ENCODE assay signal across 7 cellular contexts in the genomic region with DNA sequence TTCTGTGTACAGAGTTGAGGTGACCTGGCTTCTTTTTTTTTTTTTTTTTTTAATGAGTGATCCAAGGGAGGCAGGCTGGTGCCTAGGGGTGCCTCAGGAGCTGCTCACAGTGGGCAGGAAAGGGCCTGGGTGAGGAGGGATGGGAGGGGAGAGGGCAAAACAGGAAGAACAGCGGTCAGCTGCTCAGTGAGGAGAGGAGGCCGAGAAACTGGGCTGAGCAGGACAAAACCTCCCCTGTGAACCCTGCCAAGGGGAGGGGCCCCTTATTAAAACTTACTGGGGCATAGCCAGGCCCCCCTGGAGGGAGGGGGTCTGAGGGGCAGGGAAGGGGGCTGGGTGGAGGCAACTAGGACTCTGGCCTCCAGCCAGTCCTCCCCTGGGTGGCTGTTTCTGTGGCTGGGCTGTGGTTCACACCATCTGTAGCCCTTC. TPM values are rescaled to one million over a fixed set of nuclear protein-coding genes. Genes with fewer than 3 reads are reported as not detected.
DNase-seq lines count a peak whose midpoint lies in the region; ATAC-seq, FAIRE-seq and TF ChIP-seq lines count a peak whose summit lies in the region.

No MANE protein-coding gene starts in this region.

- no peak overlapping the region for H3K4me3 ChIP-seq in iPS-20b (ENCODE audit: low read length)

- peak overlapping the region; percentile 99 for H3K4me3 Mint-ChIP-seq in HFFc6
- H3K4me3 Mint-ChIP-seq in activated T-helper 2 cell treated with anti-CD3 and anti-CD28 coated beads, Interferon-gamma antibody, Interleukin-2, Interleukin-4, amounts not matched to agents 10 μg/mL and 5 μg/mL and 100 μg/mL, durations not matched to agents 14 hours and 24 hours and 36 hours (ENCODE audit: low read depth): peak overlapping the region; percentile 95
- H3K4me3 Mint-ChIP-seq in stimulated activated naive CD8-positive, alpha-beta T cell treated with anti-CD3 and anti-CD28 coated beads, Interleukin-15, amount 100 ng/mL, for 72 hours: peak overlapping the region; percentile 87 to 95

- intact Hi-C loops in activated T-helper 2 cell treated with anti-CD3 and anti-CD28 coated beads, Interferon-gamma antibody, Interleukin-2, Interleukin-4, amounts not matched to agents 10 μg/mL and 5 μg/mL and 100 μg/mL, durations not matched to agents 14 hours and 24 hours and 36 hours (cut with micrococcal nuclease): no loop called here

- no peak for FAIRE-seq in GM12891 (lab: Jason Lieb, UNC)

- H3K27me3 Mint-ChIP-seq in HFFc6 (ENCODE audit: insufficient read depth): no peaks in the 10 kb centered on the region; the same call in 1 of the 2 replicates
- no peaks in the 10 kb centered on the region for H3K27me3 Mint-ChIP-seq in activated T-helper 2 cell treated with anti-CD3 and anti-CD28 coated beads, Interferon-gamma antibody, Interleukin-2, Interleukin-4, amounts not matched to agents 10 μg/mL and 5 μg/mL and 100 μg/mL, durations not matched to agents 14 hours and 24 hours and 36 hours (ENCODE audit: low read depth)
- no peaks in the 10 kb centered on the region for H3K27me3 Mint-ChIP-seq in stimulated activated naive CD8-positive, alpha-beta T cell treated with anti-CD3 and anti-CD28 coated beads, Interleukin-15, amount 100 ng/mL, for 72 hours

- no peak overlapping the region for H3K27ac ChIP-seq in iPS-20b (ENCODE audit: low read length)

- no peak for TF ChIP-seq POLR2A in GM12891 (IDR thresholded peaks at IDR 0.05; ENCODE audit: low read depth, low read length)

- H3K9me3 Mint-ChIP-seq in HFFc6: no peaks in the 10 kb centered on the region
- no peaks in the 10 kb centered on the region for H3K9me3 Mint-ChIP-seq in activated T-helper 2 cell treated with anti-CD3 and anti-CD28 coated beads, Interferon-gamma antibody, Interleukin-2, Interleukin-4, amounts not matched to agents 10 μg/mL and 5 μg/mL and 100 μg/mL, durations not matched to agents 14 hours and 24 hours and 36 hours
- H3K9me3 Mint-ChIP-seq in stimulated activated naive CD8-positive, alpha-beta T cell treated with anti-CD3 and anti-CD28 coated beads, Interleukin-15, amount 100 ng/mL, for 72 hours: no peaks in the 10 kb centered on the region

- TF ChIP-seq CTCF in HFFc6 (IDR thresholded peaks at IDR 0.05): no peak

- peaks cover 62% of the 10 kb centered on the region for H3K4me1 Mint-ChIP-seq in HFFc6 (ENCODE audit: low read depth)
- peaks cover 42% of the 10 kb centered on the region for H3K4me1 Mint-ChIP-seq in activated T-helper 2 cell treated with anti-CD3 and anti-CD28 coated beads, Interferon-gamma antibody, Interleukin-2, Interleukin-4, amounts not matched to agents 10 μg/mL and 5 μg/mL and 100 μg/mL, durations not matched to agents 14 hours and 24 hours and 36 hours (ENCODE audit: low read depth)
- peaks cover 59% of the 10 kb centered on the region for H3K4me1 Mint-ChIP-seq in stimulated activated naive CD8-positive, alpha-beta T cell treated with anti-CD3 and anti-CD28 coated beads, Interleukin-15, amount 100 ng/mL, for 72 hours

- H3K9me3 ChIP-seq in iPS-20b (ENCODE audit: insufficient read depth, low read depth, low read length): no peaks in the 10 kb centered on the region

- H3K27me3 ChIP-seq in iPS-20b (ENCODE audit: insufficient read depth, low read length): no peaks in the 10 kb centered on the region

- ATAC-seq in stimulated activated naive CD8-positive, alpha-beta T cell treated with anti-CD3 and anti-CD28 coated beads, Interleukin-15, amount 100 ng/mL, for 72 hours: no peak

- DNase-seq in HFFc6: no peak
- no peak for DNase-seq in activated T-helper 2 cell treated with anti-CD3 and anti-CD28 coated beads, Interferon-gamma antibody, Interleukin-2, Interleukin-4, amounts not matched to agents 10 μg/mL and 5 μg/mL and 100 μg/mL, durations not matched to agents 14 hours and 24 hours and 36 hours (ENCODE audit: low spot score)
- DNase-seq in stimulated activated naive CD8-positive, alpha-beta T cell treated with anti-CD3 and anti-CD28 coated beads, Interleukin-15, amount 100 ng/mL, for 72 hours: no peak
- DNase-seq in 8988T: no peak
- DNase-seq in GM12891 (ENCODE audit: insufficient read length, low spot score): no peak
- no peak for DNase-seq in NCI-H2171 (lab: John Stamatoyannopoulos, UW)

- H3K36me3 Mint-ChIP-seq in HFFc6 (ENCODE audit: low read depth): peaks cover 15% of the 10 kb centered on the region
- peaks cover 21% of the 10 kb centered on the region for H3K36me3 Mint-ChIP-seq in activated T-helper 2 cell treated with anti-CD3 and anti-CD28 coated beads, Interferon-gamma antibody, Interleukin-2, Interleukin-4, amounts not matched to agents 10 μg/mL and 5 μg/mL and 100 μg/mL, durations not matched to agents 14 hours and 24 hours and 36 hours (ENCODE audit: low read depth)

- 0 out of 2 replicates have a peak overlapping the region, but pooled peaks have one; percentile 25 for H3K9ac ChIP-seq in iPS-20b (ENCODE audit: low read depth, low read length)

- H3K4me1 ChIP-seq in iPS-20b (ENCODE audit: insufficient read depth, low read length): peaks cover 23% of the 10 kb centered on the region; the same call in 1 of the 2 replicates

- H3K36me3 ChIP-seq in iPS-20b (ENCODE audit: insufficient read depth, low read depth, low read length): peaks cover 18% of the 10 kb centered on the region

- peak overlapping the region; percentile 91 for H3K27ac Mint-ChIP-seq in HFFc6
- peak overlapping the region; percentile 58 for H3K27ac Mint-ChIP-seq in activated T-helper 2 cell treated with anti-CD3 and anti-CD28 coated beads, Interferon-gamma antibody, Interleukin-2, Interleukin-4, amounts not matched to agents 10 μg/mL and 5 μg/mL and 100 μg/mL, durations not matched to agents 14 hours and 24 hours and 36 hours
- peak overlapping the region in 1 of 2 donors; percentile 75 for H3K27ac Mint-ChIP-seq in stimulated activated naive CD8-positive, alpha-beta T cell treated with anti-CD3 and anti-CD28 coated beads, Interleukin-15, amount 100 ng/mL, for 72 hours

TF ChIP-seq in GM12891, 5 proteins besides CTCF, POLR2A, EP300 and RAD21:
- TF ChIP-seq POU2F2 (IDR thresholded peaks at IDR 0.05; ENCODE audit: low read depth, low read length) (no peak), PAX5 (IDR thresholded peaks at IDR 0.05; ENCODE audit: insufficient read depth, low read length, severe bottlenecking) (no peak), TAF1 (IDR thresholded peaks at IDR 0.05; ENCODE audit: low read depth, low read length) (no peak), SPI1 (IDR thresholded peaks at IDR 0.05; ENCODE audit: low read depth, low read length) (no peak)

RNA-seq across cellular contexts. Expression of gene PLEKHO2, which starts 3.5 kb away (rescaled TPM):
- total RNA-seq in HFFc6 (2021; fragmentation: NEBNext Ultra II Directional; extraction: Animal tissue kit (Norgen Biotek cat#: 25700)): 10 to 100 TPM; 23.0 to 28.3 (median 25.4) TPM
- total RNA-seq in activated T-helper 2 cell treated with anti-CD3 and anti-CD28 coated beads, Interferon-gamma antibody, Interleukin-2, Interleukin-4, amounts not matched to agents 10 μg/mL and 5 μg/mL and 100 μg/mL, durations not matched to agents 14 hours and 24 hours and 36 hours: 15.3 and 17.0 TPM in 2 replicates
- 14.7 TPM for polyA plus RNA-seq in GM12891 (2012; ENCODE audit: low read depth, missing spikeins)

RNA-seq across cellular contexts. Expression of gene PIF1, which starts 19.8 kb away (rescaled TPM):
- total RNA-seq in HFFc6 (2021; fragmentation: NEBNext Ultra II Directional; extraction: Animal tissue kit (Norgen Biotek cat#: 25700)): 10 to 100 TPM in 1 of 6 experiments, 1 to 10 TPM in 5; 4.0 to 10.7 (median 8.4) TPM
- 28.1 and 29.2 TPM in 2 replicates for total RNA-seq in activated T-helper 2 cell treated with anti-CD3 and anti-CD28 coated beads, Interferon-gamma antibody, Interleukin-2, Interleukin-4, amounts not matched to agents 10 μg/mL and 5 μg/mL and 100 μg/mL, durations not matched to agents 14 hours and 24 hours and 36 hours
- polyA plus RNA-seq in GM12891 (2012; ENCODE audit: low read depth, missing spikeins): 20.0 TPM
